ENCODE assay signal across 22 cellular contexts in the genomic region with DNA sequence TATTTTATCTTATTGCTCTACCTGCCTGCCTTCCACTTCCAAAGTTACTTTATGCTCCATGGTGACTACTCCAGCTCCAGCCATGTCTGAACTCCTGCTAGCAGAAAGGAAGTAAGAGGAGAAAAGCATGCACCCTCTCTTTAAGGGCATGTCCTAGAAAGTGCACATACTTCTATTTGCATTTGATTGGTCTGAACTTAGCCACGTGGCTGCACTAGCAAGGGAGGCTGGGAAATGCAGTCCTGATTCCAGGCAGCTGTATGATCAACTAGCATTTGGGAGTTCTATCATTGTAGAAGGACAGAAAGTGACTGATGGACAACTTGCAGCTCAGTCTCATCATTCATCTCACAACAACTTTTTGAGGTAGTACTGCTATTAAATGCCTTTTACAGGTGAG.
A peak's percentile ranks its signal among the peaks of the same experiment; 100 is the strongest.
DNase-seq lines count a peak whose midpoint lies in the region; ATAC-seq and TF ChIP-seq lines count a peak whose summit lies in the region.
"Had no signal": no experiment of that assay in that cellular context is flagged by ENCODE, and none has a peak within 500 bp of the region (broad histone marks: within the 10 kb centered on the region; RNA-seq: fewer than 3 reads in every experiment).

No MANE protein-coding gene starts in this region.

- no peaks in the 10 kb centered on the region for H3K4me1 ChIP-seq in gastroesophageal sphincter
- H3K4me1 ChIP-seq: A549, HAP-1, psoas muscle had no signal

- intact Hi-C loops in MCF 10A (cut with micrococcal nuclease) (no loop called here), left colon (cut with DNase I, micrococcal nuclease) (no loop called here)

- TF ChIP-seq CTCF in MCF 10A (IDR thresholded peaks at IDR 0.05; ENCODE audit: unreplicated experiment) (no peak), gastroesophageal sphincter (IDR thresholded peaks at IDR 0.05) (no peak)

- CTCF ChIA-PET in MCF 10A (lab: Yijun Ruan, JAX): interaction anchor here (0.9 kb wide), 1 partner anchor 22 kb away, joined by 3 read pairs; no protein-coding TSS in a partner anchor

- peaks cover 41% of the 10 kb centered on the region for H3K27me3 ChIP-seq in gastroesophageal sphincter

- no peaks in the 10 kb centered on the region for H3K9me3 ChIP-seq in gastroesophageal sphincter
- H3K9me3 ChIP-seq: A549, HAP-1, psoas muscle had no signal

- TF ChIP-seq POLR2A in gastroesophageal sphincter (IDR thresholded peaks at IDR 0.05): no peak

- no peak overlapping the region for H3K4me3 ChIP-seq in gastroesophageal sphincter
- H3K4me3 ChIP-seq: A549, HAP-1, psoas muscle had no signal

- no peaks in the 10 kb centered on the region for H3K27me3 Mint-ChIP-seq in MCF 10A (ENCODE audit: insufficient read depth, unreplicated experiment)
- H3K27me3 Mint-ChIP-seq: stimulated activated naive CD8-positive, alpha-beta T cell treated with anti-CD3 and anti-CD28 coated beads, Interleukin-15, Interleukin-2, amounts not matched to agents 100 ng/mL and 50 ng/mL, for 24 hours had no signal

- H3K27ac ChIP-seq in gastroesophageal sphincter: no peak overlapping the region
- H3K27ac ChIP-seq: A549, psoas muscle had no signal

- H3K9me3 Mint-ChIP-seq in MCF 10A (ENCODE audit: unreplicated experiment): peaks cover 24% of the 10 kb centered on the region
- H3K9me3 Mint-ChIP-seq: CD14-positive monocyte; natural killer cell treated with Interleukin-12 subunit alpha and Interleukin-12 subunit beta and Interleukin-15 and Interleukin-18, amount 100 ng/mL, for 72 hours; stimulated activated naive CD8-positive, alpha-beta T cell treated with anti-CD3 and anti-CD28 coated beads, Interleukin-15, Interleukin-2, amounts not matched to agents 100 ng/mL and 50 ng/mL, for 24 hours had no signal

- peak; percentile 36 to 39 for DNase-seq in T47D (ENCODE audit: low read depth in 1 of 2, low spot score in 1 of 2)
- no peak for DNase-seq in MCF 10A (ENCODE audit: unreplicated experiment)
- DNase-seq in RKO (ENCODE audit: low spot score): peak; percentile 15
- no peak for DNase-seq in left colon
- DNase-seq in G401 (ENCODE audit: low spot score): no peak
- DNase-seq in NCI-H2171 (lab: John Stamatoyannopoulos, UW): no peak
- DNase-seq: activated CD4-positive, alpha-beta T cell treated with anti-CD3 and anti-CD28 coated beads for 36 hours; activated CD8-positive, alpha-beta memory T cell treated with anti-CD3 and anti-CD28 coated beads, Interleukin-2, amount 50 U/mL, for 48 hours; activated naive CD4-positive, alpha-beta T cell treated with Interleukin-2 at 50 U/mL for 16 hours; NCI-H1092; NK-92 treated with Interleukin-12 subunit alpha and Interleukin-12 subunit beta, amount 100 ng/mL, for 24 hours; psoas muscle; SIG-M5; stimulated activated CD4-positive, alpha-beta T cell treated with anti-CD3 and anti-CD28 coated beads, Interleukin-12 subunit alpha, Interleukin-12 subunit beta, amount 100 ng/mL, for 4 hours; T-helper 9 cell had no signal

- BruUV-seq in MCF 10A (replicated peaks; lab: Mats Ljungman, UMichigan): no TSS peak

- in situ Hi-C loops in T47D (cut with HindIII; ENCODE audit: low pct_unique_long_range_greater_than_20kb, low sequenced_read_pairs): no loop called here
- in situ Hi-C loops in G401 (cut with HindIII; ENCODE audit: low sequenced_read_pairs): no loop called here

- no peak overlapping the region for H3K27ac Mint-ChIP-seq in MCF 10A (ENCODE audit: low read depth, unreplicated experiment)
- H3K27ac Mint-ChIP-seq: activated CD4-positive, alpha-beta T cell treated with anti-CD3 and anti-CD28 coated beads for 36 hours; CD14-positive monocyte; natural killer cell treated with Interleukin-12 subunit alpha and Interleukin-12 subunit beta and Interleukin-15 and Interleukin-18, amount 100 ng/mL, for 72 hours; stimulated activated naive CD8-positive, alpha-beta T cell treated with anti-CD3 and anti-CD28 coated beads, Interleukin-15, Interleukin-2, amounts not matched to agents 100 ng/mL and 50 ng/mL, for 24 hours had no signal

- H3K4me1 Mint-ChIP-seq in MCF 10A (ENCODE audit: insufficient read depth, unreplicated experiment): no peaks in the 10 kb centered on the region
- H3K4me1 Mint-ChIP-seq: activated CD4-positive, alpha-beta T cell treated with anti-CD3 and anti-CD28 coated beads for 36 hours; CD14-positive monocyte had no signal

- no peak overlapping the region for H3K4me3 Mint-ChIP-seq in MCF 10A (ENCODE audit: unreplicated experiment)
- H3K4me3 Mint-ChIP-seq: activated CD4-positive, alpha-beta T cell treated with anti-CD3 and anti-CD28 coated beads for 36 hours; CD14-positive monocyte; natural killer cell treated with Interleukin-12 subunit alpha and Interleukin-12 subunit beta and Interleukin-15 and Interleukin-18, amount 100 ng/mL, for 72 hours; stimulated activated naive CD8-positive, alpha-beta T cell treated with anti-CD3 and anti-CD28 coated beads, Interleukin-15, Interleukin-2, amounts not matched to agents 100 ng/mL and 50 ng/mL, for 24 hours had no signal

- ATAC-seq in left colon: peak; percentile 66
- no peak for ATAC-seq in gastroesophageal sphincter
- ATAC-seq in HG03469 (IDR thresholded peaks at IDR 0.05; ENCODE audit: unreplicated experiment): no peak
- ATAC-seq: activated CD4-positive, alpha-beta T cell treated with anti-CD3 and anti-CD28 coated beads for 36 hours; natural killer cell treated with Interleukin-12 subunit alpha and Interleukin-12 subunit beta and Interleukin-15 and Interleukin-18, amount 100 ng/mL, for 72 hours; psoas muscle had no signal

- WGBS in gastroesophageal sphincter (ENCODE audit: low coverage in 1 of 2), 2 donors: 29 to 43% methylated on average over 1 of the region's 1 CpG

- H3K36me3 Mint-ChIP-seq in MCF 10A (ENCODE audit: insufficient read depth, unreplicated experiment): peaks cover 4% of the 10 kb centered on the region
- H3K36me3 Mint-ChIP-seq: CD14-positive monocyte; natural killer cell treated with Interleukin-12 subunit alpha and Interleukin-12 subunit beta and Interleukin-15 and Interleukin-18, amount 100 ng/mL, for 72 hours had no signal

- POLR2A ChIA-PET in MCF 10A (lab: Yijun Ruan, JAX): no interaction called here

- H3K36me3 ChIP-seq in gastroesophageal sphincter: no peaks in the 10 kb centered on the region
- H3K36me3 ChIP-seq: HAP-1 had no signal

- TF ChIP-seq EP300 in gastroesophageal sphincter (IDR thresholded peaks at IDR 0.05): no peak

Comparison
In these comparisons a context has a peak if more than half of its experiments do, and no peak if none do; other contexts are left out.
1. DNase-seq: peak in T47D (2 of 2) and RKO (single experiment); none in MCF 10A (single experiment), left colon (0 of 2), G401 (single experiment) and NCI-H2171 (single experiment).